9 cellular contexts compared by ENCODE assay signal in genomic region chr2:159201321-159202063, GRCh38.
DNase-seq lines count a peak whose midpoint lies in the region; ATAC-seq, FAIRE-seq and TF ChIP-seq lines count a peak whose summit lies in the region.
"Had no signal": no experiment of that assay in that cellular context is flagged by ENCODE, and none has a peak within 500 bp of the region (broad histone marks: within the 10 kb centered on the region; RNA-seq: fewer than 3 reads in every experiment).

No MANE protein-coding gene starts in this region.

- H3K4me3 ChIP-seq in coronary artery, result no peak overlapping the region

- H3K27ac ChIP-seq in coronary artery, result peak overlapping the region in 1 of 2 donors; percentile 85

- H3K27ac Mint-ChIP-seq in endothelial cell (ENCODE audit: unreplicated experiment), result peak overlapping the region; percentile 70
- H3K27ac Mint-ChIP-seq: dendritic cell treated with granulocyte-macrophage colony-stimulating factor and Interleukin-4, amounts not matched to agents 40 ng/mL and 50 ng/mL, for 4 days had no signal

- H3K27me3 Mint-ChIP-seq in endothelial cell (ENCODE audit: unreplicated experiment), result peaks cover 4% of the 10 kb centered on the region
- H3K27me3 Mint-ChIP-seq: dendritic cell treated with granulocyte-macrophage colony-stimulating factor and Interleukin-4, amounts not matched to agents 40 ng/mL and 50 ng/mL, for 4 days had no signal

- TF ChIP-seq CTCF in endothelial cell (IDR thresholded peaks at IDR 0.05; ENCODE audit: unreplicated experiment) (no peak), coronary artery (IDR thresholded peaks at IDR 0.05) (no peak)

- TF ChIP-seq POLR2A in GM12891 (IDR thresholded peaks at IDR 0.05; ENCODE audit: low read depth, low read length), result no peak

- ATAC-seq in GM21390 (IDR thresholded peaks at IDR 0.05; ENCODE audit: unreplicated experiment) (peak; percentile 99), HG03565 (IDR thresholded peaks at IDR 0.05; ENCODE audit: unreplicated experiment) (peak; percentile 97)

- DNase-seq in GM12891 (ENCODE audit: insufficient read length, low spot score) (peak; percentile 64), endothelial cell (ENCODE audit: low spot score) (no peak), foreskin melanocyte (no peak), DMS114 treated with DMSO at 0.1 percent for 48 hours (lab: John Stamatoyannopoulos, UW; ENCODE audit: unreplicated experiment) (no peak), NCI-H446 (lab: John Stamatoyannopoulos, UW) (no peak), coronary artery (ENCODE audit: low spot score) (no peak)

- H3K4me1 Mint-ChIP-seq in endothelial cell (ENCODE audit: unreplicated experiment), result no peaks in the 10 kb centered on the region

- H3K36me3 Mint-ChIP-seq in endothelial cell (ENCODE audit: low read depth, unreplicated experiment), result peaks cover 71% of the 10 kb centered on the region

- peak overlapping the region; percentile 2 for H3K4me3 Mint-ChIP-seq in endothelial cell (ENCODE audit: unreplicated experiment)
- H3K4me3 Mint-ChIP-seq: dendritic cell treated with granulocyte-macrophage colony-stimulating factor and Interleukin-4, amounts not matched to agents 40 ng/mL and 50 ng/mL, for 4 days had no signal

- peak; percentile 95 for FAIRE-seq in GM12891 (lab: Jason Lieb, UNC)

- no peaks in the 10 kb centered on the region for H3K9me3 Mint-ChIP-seq in endothelial cell (ENCODE audit: unreplicated experiment)
- H3K9me3 Mint-ChIP-seq: dendritic cell treated with granulocyte-macrophage colony-stimulating factor and Interleukin-4, amounts not matched to agents 40 ng/mL and 50 ng/mL, for 4 days had no signal

TF ChIP-seq in GM12891, 5 proteins besides CTCF, POLR2A, EP300 and RAD21:
- TF ChIP-seq TAF1 (IDR thresholded peaks at IDR 0.05; ENCODE audit: low read depth, low read length) (no peak), SPI1 (IDR thresholded peaks at IDR 0.05; ENCODE audit: low read depth, low read length) (no peak), POU2F2 (IDR thresholded peaks at IDR 0.05; ENCODE audit: low read depth, low read length) (no peak), PAX5 (IDR thresholded peaks at IDR 0.05; ENCODE audit: insufficient read depth, low read length, severe bottlenecking) (no peak)
TF ChIP-seq in GM12891: peak in this region for 0.
